ENCODE assay signal across 12 cellular contexts in the genomic region with DNA sequence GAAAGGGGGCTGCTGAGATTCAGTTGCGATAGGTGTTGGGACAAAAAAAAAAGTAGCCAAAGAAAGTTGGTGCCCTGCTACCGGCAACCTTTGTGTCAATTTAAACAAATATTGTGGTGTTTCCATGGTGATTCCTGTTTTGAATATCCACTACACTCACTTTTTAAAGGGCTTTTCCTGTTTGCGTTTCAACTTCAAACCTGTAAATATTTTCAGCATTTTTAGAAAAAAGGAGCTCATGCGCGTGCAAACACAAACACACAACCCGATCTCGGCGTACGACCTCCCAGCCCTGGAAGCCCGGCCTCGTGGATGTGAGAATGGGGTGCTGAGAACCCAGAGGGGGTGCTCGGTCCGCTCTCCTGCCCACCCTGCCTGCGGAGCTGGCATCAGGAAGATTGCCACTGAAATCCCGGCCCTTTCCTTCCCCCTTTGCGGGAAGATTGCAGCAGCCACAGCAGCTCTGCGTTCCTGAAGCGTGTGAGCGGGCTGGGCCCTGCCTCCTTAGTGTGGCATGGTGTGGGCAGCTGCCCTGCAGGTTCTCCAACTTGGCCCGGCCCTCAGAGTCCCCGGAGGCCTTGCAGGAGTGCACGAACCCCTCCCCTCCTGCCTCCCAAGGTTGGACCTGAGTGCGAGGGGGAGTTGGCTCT. TPM values are rescaled to one million over a fixed set of nuclear protein-coding genes. Genes with fewer than 3 reads are reported as not detected.
A peak's percentile ranks its signal among the peaks of the same experiment; 100 is the strongest.
DNase-seq lines count a peak whose midpoint lies in the region; FAIRE-seq and TF ChIP-seq lines count a peak whose summit lies in the region.
"Had no signal": no experiment of that assay in that cellular context is flagged by ENCODE, and none has a peak within 500 bp of the region (broad histone marks: within the 10 kb centered on the region; RNA-seq: fewer than 3 reads in every experiment).

No MANE protein-coding gene starts in this region.

- H2BK120ac ChIP-seq in mesenchymal stem cell (ENCODE audit: low read depth, low read length) = no peak overlapping the region

- H3K4me1 ChIP-seq in endothelial cell of umbilical vein (ENCODE audit: control insufficient read depth, extremely low read depth, insufficient read depth, low read length) (no peaks in the 10 kb centered on the region), mesenchymal stem cell (ENCODE audit: control insufficient read depth, insufficient read depth, low read depth, low read length) (no peaks in the 10 kb centered on the region), thyroid gland (peaks cover 19 to 39% of the 10 kb centered on the region in 2 donors)

- no peak for FAIRE-seq in endothelial cell of umbilical vein (lab: Jason Lieb, UNC)

- H3K79me1 ChIP-seq in mesenchymal stem cell (replicated peaks; ENCODE audit: low read length, poor library complexity, severe bottlenecking) = no peaks in the 10 kb centered on the region

- no peaks in the 10 kb centered on the region for H3K36me3 Mint-ChIP-seq in HFFc6 (ENCODE audit: low read depth)
- H3K36me3 Mint-ChIP-seq: activated naive CD4-positive, alpha-beta T cell treated with anti-CD3 and anti-CD28 coated beads, Interleukin-2, amount 50 U/mL, for 72 hours had no signal

- intact Hi-C loops in endothelial cell of umbilical vein (cut with micrococcal nuclease) (no loop called here), thyroid gland (cut with DNase I) (no loop called here)

- H3K9ac ChIP-seq in endothelial cell of umbilical vein (replicated peaks; ENCODE audit: extremely low read depth, insufficient read depth, low read length) = no peak overlapping the region
- no peak overlapping the region for H3K9ac ChIP-seq in mesenchymal stem cell (ENCODE audit: low read length)

- no peak overlapping the region for H2AK5ac ChIP-seq in mesenchymal stem cell (ENCODE audit: low read length, severe bottlenecking)

- H3K9me1 ChIP-seq in endothelial cell of umbilical vein (replicated peaks; ENCODE audit: control insufficient read depth, extremely low read depth, insufficient read depth, low read length) = no peaks in the 10 kb centered on the region

- no peak overlapping the region for H2BK12ac ChIP-seq in mesenchymal stem cell (ENCODE audit: low read length in 2 of 2)

- H3K18ac ChIP-seq in mesenchymal stem cell (ENCODE audit: low read depth in 1 of 2, low read length in 2 of 2) = no peak overlapping the region

- H3K4ac ChIP-seq in mesenchymal stem cell (ENCODE audit: low read depth in 1 of 2, low read length in 2 of 2) = no peak overlapping the region

- H3K9me3 Mint-ChIP-seq in HFFc6 = no peaks in the 10 kb centered on the region
- H3K9me3 Mint-ChIP-seq: activated naive CD4-positive, alpha-beta T cell treated with anti-CD3 and anti-CD28 coated beads, Interleukin-2, amount 50 U/mL, for 72 hours had no signal

- H4K20me1 ChIP-seq in endothelial cell of umbilical vein (replicated peaks; ENCODE audit: control insufficient read depth, extremely low read depth, insufficient read depth, low read length) = no peaks in the 10 kb centered on the region

- WGBS in mesenchymal stem cell = 85% methylated on average over 18 of the region's 23 CpGs
- 36 to 41% methylated on average over 15 to 18 of the region's 23 CpGs for WGBS in thyroid gland, 2 donors

- peak overlapping the region in 1 of 2 experiments; percentile 38 for H3K14ac ChIP-seq in mesenchymal stem cell (ENCODE audit: low read length in 2 of 2)

- H2AFZ ChIP-seq in endothelial cell of umbilical vein (ENCODE audit: low read depth, low read length) = no peak overlapping the region
- H2AFZ ChIP-seq in mesenchymal stem cell (ENCODE audit: low read depth, low read length) = no peak overlapping the region

- H2BK15ac ChIP-seq in mesenchymal stem cell (ENCODE audit: low read depth, poor library complexity, severe bottlenecking) = no peak overlapping the region

- no peak overlapping the region for H2BK5ac ChIP-seq in mesenchymal stem cell (ENCODE audit: low read depth, low read length, poor library complexity, severe bottlenecking)

- no peak overlapping the region for H4K8ac ChIP-seq in mesenchymal stem cell (ENCODE audit: low read length)

- H4K91ac ChIP-seq in mesenchymal stem cell (ENCODE audit: low read length) = no peak overlapping the region

- no peak for TF ChIP-seq POLR2A in endothelial cell of umbilical vein (IDR thresholded peaks at IDR 0.05; ENCODE audit: low read depth, low read length)
- peak in 1 of 2 donors; percentile 36 for TF ChIP-seq POLR2A in thyroid gland (IDR thresholded peaks at IDR 0.05)

- dilution Hi-C loops in endothelial cell of umbilical vein (cut with MboI; ENCODE audit: extremely low pct_ligation_motif_present, low sequenced_read_pairs) = no loop called here

- H3K27me3 Mint-ChIP-seq in HFFc6 (ENCODE audit: insufficient read depth) = peaks cover 42% of the 10 kb centered on the region

- peak; percentile 37 for DNase-seq in NCI-H1048 (lab: John Stamatoyannopoulos, UW)
- DNase-seq in endothelial cell of umbilical vein (ENCODE audit: low read depth, low spot score) = peak; percentile 69
- peak; percentile 41 for DNase-seq in mesenchymal stem cell
- peak; percentile 70 to 74 for DNase-seq in thyroid gland
- no peak for DNase-seq in HFFc6
- no peak for DNase-seq in G401 (ENCODE audit: low spot score)
- no peak for DNase-seq in EL
- DNase-seq: activated CD8-positive, alpha-beta memory T cell treated with anti-CD3 and anti-CD28 coated beads for 24 hours; foreskin melanocyte; left cardiac atrium; T1000 had no signal

- H3K27ac ChIP-seq in endothelial cell of umbilical vein (ENCODE audit: insufficient read depth, low read depth, low read length) (no peak overlapping the region), mesenchymal stem cell (ENCODE audit: low read length, poor library complexity, severe bottlenecking) (no peak overlapping the region), thyroid gland (peak overlapping the region in 1 of 3 donors; percentile 80)

- in situ Hi-C loops in G401 (cut with HindIII; ENCODE audit: low sequenced_read_pairs) = no loop called here

- no peak overlapping the region for H3K4me2 ChIP-seq in endothelial cell of umbilical vein (ENCODE audit: insufficient read depth, low read length)
- H3K4me2 ChIP-seq in mesenchymal stem cell (ENCODE audit: low read length, poor library complexity, severe bottlenecking) = no peak overlapping the region

- POLR2A ChIA-PET in endothelial cell of umbilical vein (lab: Charles Lee) = no interaction called here

- no TSS peak for BruUV-seq in endothelial cell of umbilical vein (replicated peaks; lab: Mats Ljungman, UMichigan)

- no peaks in the 10 kb centered on the region for H3K4me1 Mint-ChIP-seq in HFFc6 (ENCODE audit: low read depth)

- H3K36me3 ChIP-seq in endothelial cell of umbilical vein (ENCODE audit: control insufficient read depth in 2 of 2, extremely low read depth in 1 of 2, insufficient read depth in 2 of 2, low read length in 2 of 2) (no peaks in the 10 kb centered on the region), mesenchymal stem cell (ENCODE audit: control insufficient read depth in 1 of 2, insufficient read depth in 2 of 2, low read depth in 1 of 2, low read length in 2 of 2) (no peaks in the 10 kb centered on the region), thyroid gland (no peaks in the 10 kb centered on the region)

- H3K79me2 ChIP-seq in endothelial cell of umbilical vein (ENCODE audit: control insufficient read depth, insufficient read depth, low read length) = no peaks in the 10 kb centered on the region

- H3K23ac ChIP-seq in mesenchymal stem cell (ENCODE audit: low read length in 2 of 2) = no peak overlapping the region

- TF ChIP-seq CTCF in endothelial cell of umbilical vein (IDR thresholded peaks at IDR 0.05; ENCODE audit: extremely low read depth in 1 of 2, insufficient read depth in 1 of 2, low read depth in 1 of 2, low read length in 2 of 2) = no peak
- TF ChIP-seq CTCF in thyroid gland (IDR thresholded peaks at IDR 0.05) = no peak
- TF ChIP-seq CTCF in HFFc6 (IDR thresholded peaks at IDR 0.05) = no peak

- peaks cover 0 to 2% of the 10 kb centered on the region in 2 experiments for H3K27me3 ChIP-seq in endothelial cell of umbilical vein (ENCODE audit: control insufficient read depth in 2 of 2, insufficient read depth in 2 of 2, low read length in 2 of 2)
- peaks cover 31 to 90% of the 10 kb centered on the region in 2 experiments for H3K27me3 ChIP-seq in mesenchymal stem cell (ENCODE audit: control insufficient read depth in 1 of 2, insufficient read depth in 1 of 2, low read length in 2 of 2)
- no peaks in the 10 kb centered on the region for H3K27me3 ChIP-seq in thyroid gland

- H3K27ac Mint-ChIP-seq in HFFc6 = no peak overlapping the region
- H3K27ac Mint-ChIP-seq: activated naive CD4-positive, alpha-beta T cell treated with anti-CD3 and anti-CD28 coated beads, Interleukin-2, amount 50 U/mL, for 72 hours had no signal

- H3K4me3 ChIP-seq in endothelial cell of umbilical vein (replicated peaks in 1 of 3; ENCODE audit: insufficient read depth in 1 of 3, low read depth in 1 of 3, low read length in 3 of 3) = no peak overlapping the region
- H3K4me3 ChIP-seq in mesenchymal stem cell (ENCODE audit: insufficient read depth in 1 of 2, low read depth in 1 of 2, low read length in 2 of 2) = no peak overlapping the region
- H3K4me3 ChIP-seq in thyroid gland (replicated peaks in 1 of 3) = no peak overlapping the region

- H3K4me3 Mint-ChIP-seq in HFFc6 = no peak overlapping the region

- H3K9me3 ChIP-seq in endothelial cell of umbilical vein (replicated peaks; ENCODE audit: control insufficient read depth, insufficient read depth, low read length) (no peaks in the 10 kb centered on the region), mesenchymal stem cell (ENCODE audit: control insufficient read depth, low read length) (no peaks in the 10 kb centered on the region), thyroid gland (no peaks in the 10 kb centered on the region)

- CTCF ChIA-PET in endothelial cell of umbilical vein (lab: Charles Lee) = interaction anchor here (1.1 kb wide), 1 partner anchor 13 kb away, joined by 4 read pairs; no protein-coding TSS in a partner anchor

TF ChIP-seq in endothelial cell of umbilical vein, 7 proteins besides CTCF, POLR2A, EP300 and RAD21 (continues in another document):
- no peak for TF ChIP-seq FOS (IDR thresholded peaks at IDR 0.05; ENCODE audit: borderline replicate concordance, insufficient read depth, low read length)

RNA-seq across cellular contexts. Expression of a gene that starts 34.8 kb away (rescaled TPM):
- 5.1 and 5.2 TPM in 2 replicates for total RNA-seq in endothelial cell of umbilical vein
- 1.5 and 1.9 TPM in 2 replicates for polyA plus RNA-seq in endothelial cell of umbilical vein
- polyA plus RNA-seq in endothelial cell of umbilical vein (2011; cell fraction: cytosol; rRNA removed) = 0.89 and 1.0 TPM in 2 replicates
- 2.1 and 2.4 TPM in 2 replicates for polyA plus RNA-seq in endothelial cell of umbilical vein (2011; cell fraction: nucleus; rRNA removed)
- polyA plus RNA-seq in endothelial cell of umbilical vein (2012) = 0.99 and 1.5 TPM in 2 replicates
- 2.0 and 2.7 TPM in 2 replicates for polyA minus RNA-seq in endothelial cell of umbilical vein
- 1.5 TPM for polyA minus RNA-seq in endothelial cell of umbilical vein (2011; cell fraction: cytosol; rRNA and poly(A)+ RNA removed)
- 0.67 and 2.1 TPM in 2 replicates for polyA minus RNA-seq in endothelial cell of umbilical vein (2011; cell fraction: nucleus; rRNA and poly(A)+ RNA removed)
- 2.6 TPM for polyA plus RNA-seq in mesenchymal stem cell (2013, experiment 1 of 2)
- 4.0 TPM for polyA plus RNA-seq in mesenchymal stem cell (2013, experiment 2 of 2)
- total RNA-seq in thyroid gland = 10 to 100 TPM in 3 of 4 donors, 1 to 10 TPM in 1; 5.2 to 38.5 (median 18.7) TPM
- under 1 TPM; 0.14 to 0.67 (median 0.43) TPM for total RNA-seq in HFFc6 (2021; fragmentation: NEBNext Ultra II Directional; extraction: Animal tissue kit (Norgen Biotek cat#: 25700))
- 2.2 and 7.4 TPM in 2 replicates for total RNA-seq in G401 (2014; rRNA removed; shearing (Covaris generic))

Comparison
In these comparisons a context has a peak if more than half of its experiments do, and no peak if none do; other contexts are left out.
1. DNase-seq: peak in NCI-H1048 (single experiment), endothelial cell of umbilical vein (single experiment), mesenchymal stem cell (single experiment) and thyroid gland (2 of 2); none in HFFc6 (single experiment), G401 (single experiment) and EL (single experiment).